ENCODE assay signal across 12 cellular contexts in genomic region chr13:36965767-36966166, GRCh38. TPM values are rescaled to one million over a fixed set of nuclear protein-coding genes. Genes with fewer than 3 reads are reported as not detected.
DNase-seq lines count a peak whose midpoint lies in the region; ATAC-seq, FAIRE-seq and TF ChIP-seq lines count a peak whose summit lies in the region.
"Had no signal": no experiment of that assay in that cellular context is flagged by ENCODE, and none has a peak within 500 bp of the region (broad histone marks: within the 10 kb centered on the region; RNA-seq: fewer than 3 reads in every experiment).

No MANE protein-coding gene starts in this region.

- POLR2A ChIA-PET in endothelial cell of umbilical vein (lab: Charles Lee), result interaction anchor here (0.6 kb wide), 1 partner anchor 18 kb away, joined by 3 read pairs; no protein-coding TSS in a partner anchor

- H3K27me3 ChIP-seq in endothelial cell of umbilical vein (ENCODE audit: control insufficient read depth in 2 of 2, insufficient read depth in 2 of 2, low read length in 2 of 2), result no peaks in the 10 kb centered on the region
- no peaks in the 10 kb centered on the region for H3K27me3 ChIP-seq in dorsolateral prefrontal cortex
- H3K27me3 ChIP-seq: uterus had no signal

- H3K27ac ChIP-seq in endothelial cell of umbilical vein (ENCODE audit: insufficient read depth, low read depth, low read length) (peak overlapping the region; percentile 93), dorsolateral prefrontal cortex (no peak overlapping the region)
- H3K27ac ChIP-seq: A549, uterus had no signal

- H3K9ac ChIP-seq in endothelial cell of umbilical vein (replicated peaks; ENCODE audit: extremely low read depth, insufficient read depth, low read length), result peak overlapping the region; percentile 25

- H3K4me3 ChIP-seq in endothelial cell of umbilical vein (replicated peaks in 1 of 3; ENCODE audit: insufficient read depth in 1 of 3, low read depth in 1 of 3, low read length in 3 of 3), result no peak overlapping the region
- no peak overlapping the region for H3K4me3 ChIP-seq in dorsolateral prefrontal cortex
- H3K4me3 ChIP-seq: A549, uterus had no signal

- H3K4me1 ChIP-seq in endothelial cell of umbilical vein (ENCODE audit: control insufficient read depth, extremely low read depth, insufficient read depth, low read length), result peaks cover 33% of the 10 kb centered on the region
- H3K4me1 ChIP-seq: A549, uterus had no signal

- no TSS peak for BruUV-seq in endothelial cell of umbilical vein (replicated peaks; lab: Mats Ljungman, UMichigan)

- peak; percentile 98 for FAIRE-seq in endothelial cell of umbilical vein (lab: Jason Lieb, UNC)
- FAIRE-seq: A549 had no signal

- H2AFZ ChIP-seq in endothelial cell of umbilical vein (ENCODE audit: low read depth, low read length), result no peak overlapping the region

- DNase-seq in NK-92 treated with Interleukin-12 subunit alpha and Interleukin-12 subunit beta, amount 100 ng/mL, for 24 hours (lab: John Stamatoyannopoulos, UW), result peak; percentile 2
- DNase-seq in NK-92 (lab: John Stamatoyannopoulos, UW; ENCODE audit: unreplicated experiment), result no peak
- DNase-seq in NCI-H226, result peak; percentile 30
- peak; percentile 95 for DNase-seq in endothelial cell of umbilical vein (ENCODE audit: low read depth, low spot score)
- peak; percentile 89 for DNase-seq in renal cortical epithelial cell (ENCODE audit: low read depth)
- DNase-seq in dorsolateral prefrontal cortex, result no peak
- no peak for DNase-seq in effector CD8-positive, alpha-beta T cell (lab: John Stamatoyannopoulos, UW)
- DNase-seq in sciatic nerve (ENCODE audit: low spot score), result no peak
- DNase-seq: aorta, Karpas-422, uterus had no signal

- peaks cover 2% of the 10 kb centered on the region for H3K79me2 ChIP-seq in endothelial cell of umbilical vein (ENCODE audit: control insufficient read depth, insufficient read depth, low read length)

- H4K20me1 ChIP-seq in endothelial cell of umbilical vein (replicated peaks; ENCODE audit: control insufficient read depth, extremely low read depth, insufficient read depth, low read length), result no peaks in the 10 kb centered on the region

- peak overlapping the region; percentile 74 for H3K4me2 ChIP-seq in endothelial cell of umbilical vein (ENCODE audit: insufficient read depth, low read length)
- H3K4me2 ChIP-seq: A549 had no signal

- no peak for ATAC-seq in sciatic nerve
- ATAC-seq: A549 had no signal

- H3K36me3 ChIP-seq in endothelial cell of umbilical vein (ENCODE audit: control insufficient read depth in 2 of 2, extremely low read depth in 1 of 2, insufficient read depth in 2 of 2, low read length in 2 of 2), result peaks cover 8 to 12% of the 10 kb centered on the region in 2 experiments
- H3K36me3 ChIP-seq: uterus had no signal

- TF ChIP-seq POLR2A in endothelial cell of umbilical vein (IDR thresholded peaks at IDR 0.05; ENCODE audit: low read depth, low read length), result no peak

- dilution Hi-C loops in endothelial cell of umbilical vein (cut with MboI; ENCODE audit: extremely low pct_ligation_motif_present, low sequenced_read_pairs), result no loop called here

- intact Hi-C loops in endothelial cell of umbilical vein (cut with micrococcal nuclease) (loop anchor here (1.0 kb wide), 1 partner anchor 47 kb away; no protein-coding TSS in a partner anchor), dorsolateral prefrontal cortex (cut with DNase I) (no loop called here), sciatic nerve (cut with DNase I) (no loop called here)

- no peaks in the 10 kb centered on the region for H3K9me3 ChIP-seq in endothelial cell of umbilical vein (replicated peaks; ENCODE audit: control insufficient read depth, insufficient read depth, low read length)
- H3K9me3 ChIP-seq: A549, uterus had no signal

- CTCF ChIA-PET in endothelial cell of umbilical vein (lab: Charles Lee), result interaction anchor here (1.2 to 6.1 kb wide), 8 partner anchors 11 to 117 kb away, joined by 3 to 60 read pairs (median 6); no protein-coding TSS in a partner anchor

- H3K9me1 ChIP-seq in endothelial cell of umbilical vein (replicated peaks; ENCODE audit: control insufficient read depth, extremely low read depth, insufficient read depth, low read length), result no peaks in the 10 kb centered on the region

- TF ChIP-seq CTCF in endothelial cell of umbilical vein (IDR thresholded peaks at IDR 0.05; ENCODE audit: extremely low read depth in 1 of 2, insufficient read depth in 1 of 2, low read depth in 1 of 2, low read length in 2 of 2) (no peak), dorsolateral prefrontal cortex (IDR thresholded peaks at IDR 0.05 in 54 of 56, conservative IDR thresholded peaks at IDR 0.05 in 2 of 56; ENCODE audit: low read depth in 1 of 56, partially characterized antibody in 56 of 56) (no peak)

TF ChIP-seq in endothelial cell of umbilical vein, 7 proteins besides CTCF, POLR2A, EP300 and RAD21:
- no peak for TF ChIP-seq MYC (IDR thresholded peaks at IDR 0.05; ENCODE audit: low read depth, low read length)
- peak; percentile 96 for TF ChIP-seq JUN (IDR thresholded peaks at IDR 0.05; ENCODE audit: borderline replicate concordance, insufficient read depth, insufficient read length, low read depth)
- peak; percentile 10 for TF ChIP-seq GATA2 (IDR thresholded peaks at IDR 0.05; ENCODE audit: insufficient read depth, insufficient read length, low read depth, low read length)
- TF ChIP-seq FOS (IDR thresholded peaks at IDR 0.05; ENCODE audit: borderline replicate concordance, insufficient read depth, low read length), result peak; percentile 96
- no peak for TF ChIP-seq MAX (IDR thresholded peaks at IDR 0.05; ENCODE audit: insufficient read depth, insufficient read length)
- TF ChIP-seq POLR2AphosphoS5 (IDR thresholded peaks at IDR 0.05; ENCODE audit: insufficient read depth, low read depth, low read length), result peak; percentile 89

RNA-seq across cellular contexts. Expression of gene ALG5, which starts 33.4 kb away (rescaled TPM):
- total RNA-seq in endothelial cell of umbilical vein (29.3 and 31.3 TPM in 2 replicates), renal cortical epithelial cell (37.5 and 49.7 TPM in 2 replicates), dorsolateral prefrontal cortex (10 to 100 TPM in 117 of 120 experiments, 1 to 10 TPM in 3; 8.5 to 26.6 (median 16.0) TPM), sciatic nerve (36.0 TPM)
- polyA plus RNA-seq in endothelial cell of umbilical vein, result 17.0 and 24.4 TPM in 2 replicates
- polyA plus RNA-seq in endothelial cell of umbilical vein (2011; cell fraction: cytosol; rRNA removed), result 30.2 and 32.6 TPM in 2 replicates
- 17.8 and 22.0 TPM in 2 replicates for polyA plus RNA-seq in endothelial cell of umbilical vein (2011; cell fraction: nucleus; rRNA removed)
- 35.4 and 43.8 TPM in 2 replicates for polyA plus RNA-seq in endothelial cell of umbilical vein (2012)
- 10.1 and 15.0 TPM in 2 replicates for polyA minus RNA-seq in endothelial cell of umbilical vein
- 14.7 TPM for polyA minus RNA-seq in endothelial cell of umbilical vein (2011; cell fraction: cytosol; rRNA and poly(A)+ RNA removed)
- polyA minus RNA-seq in endothelial cell of umbilical vein (2011; cell fraction: nucleus; rRNA and poly(A)+ RNA removed), result 16.9 and 23.5 TPM in 2 replicates

RNA-seq across cellular contexts. Expression of gene EXOSC8, which starts 34.8 kb away (rescaled TPM):
- 37.4 and 62.1 TPM in 2 replicates for total RNA-seq in endothelial cell of umbilical vein
- 19.7 and 24.5 TPM in 2 replicates for polyA plus RNA-seq in endothelial cell of umbilical vein
- polyA plus RNA-seq in endothelial cell of umbilical vein (2011; cell fraction: cytosol; rRNA removed), result 42.1 and 45.9 TPM in 2 replicates
- polyA plus RNA-seq in endothelial cell of umbilical vein (2011; cell fraction: nucleus; rRNA removed), result 62.1 and 84.6 TPM in 2 replicates
- 41.1 and 75.3 TPM in 2 replicates for polyA plus RNA-seq in endothelial cell of umbilical vein (2012)
- polyA minus RNA-seq in endothelial cell of umbilical vein, result 17.0 and 20.9 TPM in 2 replicates
- 15.8 TPM for polyA minus RNA-seq in endothelial cell of umbilical vein (2011; cell fraction: cytosol; rRNA and poly(A)+ RNA removed)
- 15.2 and 29.8 TPM in 2 replicates for polyA minus RNA-seq in endothelial cell of umbilical vein (2011; cell fraction: nucleus; rRNA and poly(A)+ RNA removed)
- 15.4 and 26.7 TPM in 2 replicates for total RNA-seq in renal cortical epithelial cell
- total RNA-seq in dorsolateral prefrontal cortex, result 10 to 100 TPM; 12.7 to 41.4 (median 22.4) TPM
- 28.8 TPM for total RNA-seq in sciatic nerve

RNA-seq across cellular contexts. Expression of gene SMAD9, which starts 45.7 kb away (rescaled TPM):
- 4.2 and 4.5 TPM in 2 replicates for total RNA-seq in endothelial cell of umbilical vein
- 1.9 and 2.2 TPM in 2 replicates for polyA plus RNA-seq in endothelial cell of umbilical vein
- polyA plus RNA-seq in endothelial cell of umbilical vein (2011; cell fraction: cytosol; rRNA removed), result 2.3 and 2.5 TPM in 2 replicates
- polyA plus RNA-seq in endothelial cell of umbilical vein (2011; cell fraction: nucleus; rRNA removed), result 4.4 and 4.6 TPM in 2 replicates
- 6.0 and 6.6 TPM in 2 replicates for polyA plus RNA-seq in endothelial cell of umbilical vein (2012)
- polyA minus RNA-seq in endothelial cell of umbilical vein, result 4.0 and 4.9 TPM in 2 replicates
- polyA minus RNA-seq in endothelial cell of umbilical vein (2011; cell fraction: cytosol; rRNA and poly(A)+ RNA removed), result not detected
- 3.7 and 4.1 TPM in 2 replicates for polyA minus RNA-seq in endothelial cell of umbilical vein (2011; cell fraction: nucleus; rRNA and poly(A)+ RNA removed)
- 0.52 and 9.3 TPM in 2 replicates for total RNA-seq in renal cortical epithelial cell
- 10 to 100 TPM in 113 of 120 experiments, 1 to 10 TPM in 7; 6.2 to 41.0 (median 17.2) TPM for total RNA-seq in dorsolateral prefrontal cortex
- total RNA-seq in sciatic nerve, result 30.5 TPM

Comparison
In these comparisons a context has a peak if more than half of its experiments do, and no peak if none do; other contexts are left out.
1. DNase-seq: peak in NK-92 treated with Interleukin-12 subunit alpha and Interleukin-12 subunit beta, amount 100 ng/mL, for 24 hours (single experiment), NCI-H226 (single experiment), endothelial cell of umbilical vein (single experiment) and renal cortical epithelial cell (single experiment); none in NK-92 (single experiment), dorsolateral prefrontal cortex (0 of 10), effector CD8-positive, alpha-beta T cell (single experiment) and sciatic nerve (single experiment).